In genomic region chr12:28184378-28184777, GRCh38 we compare ENCODE assay signal across 20 cellular contexts.
DNase-seq lines count a peak whose midpoint lies in the region; ATAC-seq, FAIRE-seq and TF ChIP-seq lines count a peak whose summit lies in the region.
"Had no signal": no experiment of that assay in that cellular context is flagged by ENCODE, and none has a peak within 500 bp of the region (broad histone marks: within the 10 kb centered on the region; RNA-seq: fewer than 3 reads in every experiment).

No MANE protein-coding gene starts in this region.

- TF ChIP-seq POLR2A in NB4 (IDR thresholded peaks at IDR 0.05; ENCODE audit: extremely low read depth, insufficient read length): no peak

- FAIRE-seq in HTR-8/SVneo (lab: Jason Lieb, UNC) (peak; percentile 49), GM19239 (lab: Jason Lieb, UNC) (no peak)
- FAIRE-seq: G401.6, GM12878, H1 had no signal

- DNase-seq in AML-193 (lab: John Stamatoyannopoulos, UW) (peak; percentile 43 to 66), HTR-8/SVneo (ENCODE audit: insufficient read length, low spot score) (no peak), NB4 (ENCODE audit: low read depth) (peak; percentile 40), OCI-M1 (lab: John Stamatoyannopoulos, UW) (peak; percentile 78), GM19239 (ENCODE audit: insufficient read length, low spot score) (no peak), GDM1 (lab: John Stamatoyannopoulos, UW) (no peak), GM19238 (ENCODE audit: insufficient read length, low spot score) (no peak)
- DNase-seq: Caco-2; CD4-positive, CD25-positive, alpha-beta regulatory T cell; CD8-positive, alpha-beta T cell; DMS153; DND-41; GM23248; H7; HCEC 1CT had no signal

- no peak for ATAC-seq in GM18907 (IDR thresholded peaks at IDR 0.05; ENCODE audit: unreplicated experiment)
- ATAC-seq: CD8-positive, alpha-beta T cell; GM12878 had no signal

- H3K4me3 ChIP-seq in NB4 (ENCODE audit: low read depth, low read length): no peak overlapping the region
- H3K4me3 ChIP-seq: BLaER1, GM12878, GM23248 had no signal

- TF ChIP-seq CTCF in NB4 (IDR thresholded peaks at IDR 0.05; ENCODE audit: low read depth, low read length): no peak

Comparison
In these comparisons a context has a peak if more than half of its experiments do, and no peak if none do; other contexts are left out.
1. DNase-seq: peak in AML-193 (2 of 2), NB4 (single experiment) and OCI-M1 (single experiment); none in HTR-8/SVneo (single experiment), GM19239 (single experiment), GDM1 (single experiment) and GM19238 (single experiment).